ENCODE assay signal across 30 cellular contexts in the genomic region with DNA sequence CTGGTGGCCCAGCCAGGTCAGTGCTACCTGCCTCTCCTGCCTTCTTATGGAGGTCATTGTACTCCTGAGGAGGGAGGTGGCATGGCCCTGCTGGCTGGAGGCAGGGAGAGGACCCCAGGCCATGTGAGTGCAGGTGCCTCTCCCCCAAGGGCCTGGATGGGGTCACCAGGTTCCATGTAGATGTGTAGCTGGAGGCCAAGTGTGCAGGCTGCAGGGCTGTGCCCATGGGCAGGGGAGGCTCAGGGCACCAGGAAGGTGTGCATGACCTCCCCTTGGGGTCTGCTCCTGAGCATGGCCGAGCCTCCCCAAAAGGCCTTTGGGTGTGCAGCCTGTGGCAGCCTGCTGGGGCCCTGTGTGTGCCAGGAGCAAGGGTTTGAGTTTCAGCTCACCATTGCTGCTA.
"Had no signal": no experiment of that assay in that cellular context is flagged by ENCODE, and none has a peak within 500 bp of the region (broad histone marks: within the 10 kb centered on the region; RNA-seq: fewer than 3 reads in every experiment).

No MANE protein-coding gene starts in this region.

- H3K36me3 ChIP-seq: ovary, right lobe of liver, sigmoid colon, suprapubic skin, tibial artery, transverse colon, upper lobe of right lung, uterus had no signal

- H3K27me3 ChIP-seq: ovary, right lobe of liver, sigmoid colon, testis, transverse colon, upper lobe of right lung, uterus had no signal

- H3K27ac ChIP-seq: ovary, parathyroid adenoma, psoas muscle, right lobe of liver, sigmoid colon, suprapubic skin, testis, tibial artery, transverse colon, upper lobe of right lung, uterus had no signal

- H3K27me3 Mint-ChIP-seq: stimulated activated naive CD8-positive, alpha-beta T cell treated with anti-CD3 and anti-CD28 coated beads, Interleukin-15, amount 100 ng/mL, for 72 hours had no signal

- ATAC-seq: naive thymus-derived CD8-positive, alpha-beta T cell; psoas muscle; right cardiac atrium; right lobe of liver; stimulated activated memory B cell treated with anti-CD40 and anti-IgM and Interleukin-4, amounts not matched to agents 10 μg/mL and 1 μg/mL and 100 μg/mL, for 72 hours; stimulated activated naive CD8-positive, alpha-beta T cell treated with anti-CD3 and anti-CD28 coated beads, Interleukin-15, amount 100 ng/mL, for 72 hours; stimulated activated naive CD8-positive, alpha-beta T cell treated with anti-CD3 and anti-CD28 coated beads, Interleukin-15, Interleukin-2, amounts not matched to agents 100 U/mL and 50 U/mL, for 24 hours; upper lobe of right lung had no signal

- H3K4me1 Mint-ChIP-seq: stimulated activated memory B cell treated with anti-CD40 and anti-IgM and Interleukin-4, amounts not matched to agents 10 μg/mL and 1 μg/mL and 100 μg/mL, for 72 hours; stimulated activated naive CD8-positive, alpha-beta T cell treated with anti-CD3 and anti-CD28 coated beads, Interleukin-15, amount 100 ng/mL, for 72 hours had no signal

- H3K27ac Mint-ChIP-seq: naive thymus-derived CD8-positive, alpha-beta T cell; natural killer cell treated with Interleukin-12 subunit alpha and Interleukin-12 subunit beta and Interleukin-15 and Interleukin-18, amount 100 ng/mL, for 72 hours; nephron progenitor cell; progenitor cell of endocrine pancreas; stimulated activated memory B cell treated with anti-CD40 and anti-IgM and Interleukin-4, amounts not matched to agents 10 μg/mL and 1 μg/mL and 100 μg/mL, for 72 hours; type B pancreatic cell had no signal

- H3K9me3 ChIP-seq: ovary, psoas muscle, right lobe of liver, sigmoid colon, suprapubic skin, testis, tibial artery, transverse colon, upper lobe of right lung, uterus had no signal

- H3K4me1 ChIP-seq: parathyroid adenoma, right lobe of liver, tibial artery, transverse colon, upper lobe of right lung, uterus had no signal

- H3K79me2 ChIP-seq: parathyroid adenoma had no signal

- H2AFZ ChIP-seq: parathyroid adenoma had no signal

- H3K9ac ChIP-seq: parathyroid adenoma had no signal

- H3K9me3 Mint-ChIP-seq: natural killer cell treated with Interleukin-12 subunit alpha and Interleukin-12 subunit beta and Interleukin-15 and Interleukin-18, amount 100 ng/mL, for 72 hours; neural crest cell; stimulated activated naive CD8-positive, alpha-beta T cell treated with anti-CD3 and anti-CD28 coated beads, Interleukin-15, amount 100 ng/mL, for 72 hours; type B pancreatic cell had no signal

- H3K4me3 Mint-ChIP-seq: naive thymus-derived CD8-positive, alpha-beta T cell; natural killer cell treated with Interleukin-12 subunit alpha and Interleukin-12 subunit beta and Interleukin-15 and Interleukin-18, amount 100 ng/mL, for 72 hours; nephron progenitor cell; neural crest cell; stimulated activated memory B cell treated with anti-CD40 and anti-IgM and Interleukin-4, amounts not matched to agents 10 μg/mL and 1 μg/mL and 100 μg/mL, for 72 hours; stimulated activated naive CD8-positive, alpha-beta T cell treated with anti-CD3 and anti-CD28 coated beads, Interleukin-15, amount 100 ng/mL, for 72 hours; type B pancreatic cell had no signal

- DNase-seq: nephron progenitor cell; occipital lobe; ovary; sigmoid colon; small intestine; stimulated activated CD4-positive, alpha-beta T cell treated with anti-CD3 and anti-CD28 coated beads, Interleukin-12 subunit alpha, Interleukin-12 subunit beta, amount 100 ng/mL, for 4 hours; stimulated activated CD4-positive, alpha-beta T cell treated with anti-CD3 and anti-CD28 coated beads, Interleukin-1b, Interleukin-23, amount 100 ng/mL, for 48 hours; stimulated activated CD4-positive, alpha-beta T cell treated with anti-CD3 and anti-CD28 coated beads, Interleukin-4, amount 100 ng/mL, for 1 hour; stimulated activated CD4-positive, alpha-beta T cell treated with anti-CD3 and anti-CD28 coated beads, Interleukin-4, amount 100 ng/mL, for 4 hours; stimulated activated CD8-positive, alpha-beta memory T cell treated with anti-CD3 and anti-CD28 coated beads, Interleukin-4, amount 100 ng/mL, for 48 hours; stimulated activated naive CD4-positive, alpha-beta T cell; stimulated activated naive CD8-positive, alpha-beta T cell treated with anti-CD3 and anti-CD28 coated beads, Interleukin-15, amount 100 ng/mL, for 72 hours; stimulated activated naive CD8-positive, alpha-beta T cell treated with anti-CD3 and anti-CD28 coated beads, Interleukin-15, Interleukin-2, amounts not matched to agents 100 U/mL and 50 U/mL, for 24 hours; substantia nigra; testis; tibial artery; transverse colon; upper lobe of right lung; uterus had no signal

- H3K36me3 Mint-ChIP-seq: naive thymus-derived CD8-positive, alpha-beta T cell; natural killer cell treated with Interleukin-12 subunit alpha and Interleukin-12 subunit beta and Interleukin-15 and Interleukin-18, amount 100 ng/mL, for 72 hours; stimulated activated memory B cell treated with anti-CD40 and anti-IgM and Interleukin-4, amounts not matched to agents 10 μg/mL and 1 μg/mL and 100 μg/mL, for 72 hours; type B pancreatic cell had no signal

- H3K4me3 ChIP-seq: ovary, psoas muscle, right lobe of liver, sigmoid colon, suprapubic skin, testis, tibial artery, transverse colon, upper lobe of right lung, uterus had no signal
